In the genomic region with DNA sequence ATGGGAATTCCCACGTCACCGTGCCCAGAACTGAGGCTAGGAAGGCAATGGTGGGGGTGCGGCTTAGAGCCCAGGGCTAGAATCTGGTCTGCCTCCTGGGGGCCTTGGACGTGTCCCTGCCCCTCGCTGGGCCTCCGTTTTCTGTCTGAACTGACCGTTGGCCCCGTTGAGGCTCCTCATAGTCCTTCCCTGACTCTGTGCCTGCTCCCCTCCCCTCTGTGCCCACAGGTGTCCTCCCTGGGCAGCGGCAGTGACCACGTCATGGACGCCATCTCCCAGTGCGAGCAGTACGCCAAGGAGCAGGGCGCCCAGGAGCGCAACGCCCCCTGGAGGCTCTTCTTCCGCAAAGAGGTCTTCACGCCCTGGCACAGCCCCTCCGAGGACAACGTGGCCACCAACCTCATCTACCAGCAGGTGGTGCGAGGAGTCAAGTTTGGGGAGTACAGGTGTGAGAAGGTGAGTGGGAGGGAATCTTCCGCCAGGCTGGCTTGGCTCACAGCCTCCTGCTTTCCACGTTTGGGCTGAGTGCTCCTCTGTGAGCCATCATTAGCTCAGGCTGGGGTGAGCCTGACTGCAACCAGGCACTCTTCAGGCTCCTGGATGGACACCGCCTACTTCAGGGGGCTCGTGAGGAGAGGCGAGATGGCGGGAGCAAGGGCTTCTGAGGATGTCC, we compare ENCODE assay signal across 8 cellular contexts.
DNase-seq lines count a peak whose midpoint lies in the region; ATAC-seq and TF ChIP-seq lines count a peak whose summit lies in the region.

No MANE protein-coding gene starts in this region.

- peak; percentile 39 to 45 for ATAC-seq in activated CD4-positive, CD25-positive, alpha-beta regulatory T cell treated with anti-CD3 and anti-CD28 coated beads, Interleukin-2, amount 50 U/mL, for 24 hours
- ATAC-seq in GM21515 (IDR thresholded peaks at IDR 0.05; ENCODE audit: unreplicated experiment): no peak

- no peak for DNase-seq in activated CD4-positive, CD25-positive, alpha-beta regulatory T cell treated with anti-CD3 and anti-CD28 coated beads, Interleukin-2, amount 50 U/mL, for 72 hours
- peak; percentile 62 for DNase-seq in NCI-H460 (ENCODE audit: extremely low read depth, low read depth)
- DNase-seq in activated CD8-positive, alpha-beta memory T cell treated with anti-CD3 and anti-CD28 coated beads, Interleukin-2, amount 50 U/mL, for 48 hours: peak; percentile 81
- DNase-seq in fibroblast of pulmonary artery (ENCODE audit: low read depth): peak; percentile 60
- DNase-seq in skeletal muscle cell (ENCODE audit: low read depth): no peak
- no peak for DNase-seq in hippocampal formation (lab: John Stamatoyannopoulos, UW)

- peak; percentile 66 for TF ChIP-seq CTCF in fibroblast of pulmonary artery (IDR thresholded peaks at IDR 0.05; ENCODE audit: low read length, missing control alignments)

- H3K4me3 ChIP-seq in fibroblast of pulmonary artery (replicated peaks; ENCODE audit: low read depth, low read length) (peak overlapping the region; percentile 24), skeletal muscle cell (ENCODE audit: low read depth, low read length) (peak overlapping the region; percentile 23)

Comparison
In these comparisons a context has a peak if more than half of its experiments do, and no peak if none do; other contexts are left out.
1. DNase-seq: peak in NCI-H460 (single experiment), activated CD8-positive, alpha-beta memory T cell treated with anti-CD3 and anti-CD28 coated beads, Interleukin-2, amount 50 U/mL, for 48 hours (single experiment) and fibroblast of pulmonary artery (single experiment); none in activated CD4-positive, CD25-positive, alpha-beta regulatory T cell treated with anti-CD3 and anti-CD28 coated beads, Interleukin-2, amount 50 U/mL, for 72 hours (single experiment), skeletal muscle cell (single experiment) and hippocampal formation (0 of 2).